18 cellular contexts compared by ENCODE assay signal in genomic region chr13:24381539-24382265, GRCh38.
DNase-seq lines count a peak whose midpoint lies in the region; ATAC-seq and TF ChIP-seq lines count a peak whose summit lies in the region.
"Had no signal": no experiment of that assay in that cellular context is flagged by ENCODE, and none has a peak within 500 bp of the region (broad histone marks: within the 10 kb centered on the region; RNA-seq: fewer than 3 reads in every experiment).

No MANE protein-coding gene starts in this region.

- no peaks in the 10 kb centered on the region for H3K9me3 Mint-ChIP-seq in stimulated activated naive CD8-positive, alpha-beta T cell treated with anti-CD3 and anti-CD28 coated beads, Interleukin-15, amount 100 ng/mL, for 72 hours
- H3K9me3 Mint-ChIP-seq: activated naive CD8-positive, alpha-beta T cell treated with anti-CD3 and anti-CD28 coated beads, Interleukin-2, amount 10 ng/mL, durations not matched to agents 7 days and 5 days; effector memory CD8-positive, alpha-beta T cell; nephron had no signal

- no peak overlapping the region for H3K4me3 ChIP-seq in fibroblast of the aortic adventitia (ENCODE audit: low read depth, low read length)
- H3K4me3 ChIP-seq in spleen = no peak overlapping the region
- H3K4me3 ChIP-seq: tibial artery had no signal

- peaks cover 19% of the 10 kb centered on the region for H3K4me1 Mint-ChIP-seq in stimulated activated naive CD8-positive, alpha-beta T cell treated with anti-CD3 and anti-CD28 coated beads, Interleukin-15, amount 100 ng/mL, for 72 hours
- H3K4me1 Mint-ChIP-seq: nephron had no signal

- peak overlapping the region in 1 of 2 donors; percentile 64 for H3K27ac Mint-ChIP-seq in stimulated activated naive CD8-positive, alpha-beta T cell treated with anti-CD3 and anti-CD28 coated beads, Interleukin-15, amount 100 ng/mL, for 72 hours
- H3K27ac Mint-ChIP-seq: activated naive CD8-positive, alpha-beta T cell treated with anti-CD3 and anti-CD28 coated beads, Interleukin-2, amount 10 ng/mL, durations not matched to agents 7 days and 5 days; nephron had no signal

- WGBS in spleen, 5 donors = 75 to 89% (median 85%) methylated on average over 14 of the region's 14 CpGs

- no peak overlapping the region for H3K27ac ChIP-seq in spleen
- H3K27ac ChIP-seq: tibial artery had no signal

- H3K27me3 ChIP-seq in spleen (replicated peaks in 1 of 7) = no peaks in the 10 kb centered on the region
- H3K27me3 ChIP-seq: tibial artery had no signal

- no peak overlapping the region for H3K4me3 Mint-ChIP-seq in stimulated activated naive CD8-positive, alpha-beta T cell treated with anti-CD3 and anti-CD28 coated beads, Interleukin-15, amount 100 ng/mL, for 72 hours
- H3K4me3 Mint-ChIP-seq: activated naive CD8-positive, alpha-beta T cell treated with anti-CD3 and anti-CD28 coated beads, Interleukin-2, amount 10 ng/mL, durations not matched to agents 7 days and 5 days; effector memory CD8-positive, alpha-beta T cell; nephron had no signal

- H3K36me3 ChIP-seq in spleen = no peaks in the 10 kb centered on the region
- H3K36me3 ChIP-seq: tibial artery had no signal

- no peaks in the 10 kb centered on the region for H3K27me3 Mint-ChIP-seq in stimulated activated naive CD8-positive, alpha-beta T cell treated with anti-CD3 and anti-CD28 coated beads, Interleukin-15, amount 100 ng/mL, for 72 hours

- ATAC-seq in stimulated activated naive CD8-positive, alpha-beta T cell treated with anti-CD3 and anti-CD28 coated beads, Interleukin-15, amount 100 ng/mL, for 72 hours = peak; percentile 68
- no peak for ATAC-seq in GM19328 (IDR thresholded peaks at IDR 0.05; ENCODE audit: unreplicated experiment)
- ATAC-seq: effector memory CD8-positive, alpha-beta T cell; HepG2 had no signal

- no peak for TF ChIP-seq POLR2A in spleen (IDR thresholded peaks at IDR 0.05)

- H3K9me3 ChIP-seq in spleen = no peaks in the 10 kb centered on the region
- H3K9me3 ChIP-seq: tibial artery had no signal

- intact Hi-C loops in spleen (cut with DNase I; ENCODE audit: low total_unique reads) = no loop called here

- DNase-seq in activated CD4-positive, alpha-beta T cell treated with anti-CD3 and anti-CD28 coated beads for 48 hours = peak; percentile 7
- no peak for DNase-seq in activated CD4-positive, alpha-beta T cell treated with anti-CD3 and anti-CD28 coated beads for 4 hours
- peak; percentile 74 for DNase-seq in RPMI7951 (ENCODE audit: low read depth)
- DNase-seq in fibroblast of the aortic adventitia (ENCODE audit: low read depth) = peak; percentile 27
- DNase-seq in stimulated activated naive CD8-positive, alpha-beta T cell treated with anti-CD3 and anti-CD28 coated beads, Interleukin-15, amount 100 ng/mL, for 72 hours = no peak
- DNase-seq in spleen = no peak
- DNase-seq in NCI-H446 (lab: John Stamatoyannopoulos, UW) = no peak
- DNase-seq: activated naive CD8-positive, alpha-beta T cell treated with anti-CD3 and anti-CD28 coated beads, Interleukin-2, amount 10 ng/mL, durations not matched to agents 7 days and 5 days; caudate nucleus; effector memory CD8-positive, alpha-beta T cell; HCEC 1CT; NCI-H1092; SIG-M5; stimulated activated CD4-positive, alpha-beta T cell treated with anti-CD3 and anti-CD28 coated beads, Interleukin-2, amount 100 ng/mL, for 24 hours had no signal

- H3K4me1 ChIP-seq in spleen = no peaks in the 10 kb centered on the region
- H3K4me1 ChIP-seq: tibial artery had no signal

- TF ChIP-seq CTCF in fibroblast of the aortic adventitia (IDR thresholded peaks at IDR 0.05; ENCODE audit: insufficient read depth, low read length) (no peak), spleen (IDR thresholded peaks at IDR 0.05 in 8 of 11, conservative IDR thresholded peaks at IDR 0.05 in 3 of 11) (no peak)

Comparison
In these comparisons a context has a peak if more than half of its experiments do, and no peak if none do; other contexts are left out.
1. DNase-seq: peak in activated CD4-positive, alpha-beta T cell treated with anti-CD3 and anti-CD28 coated beads for 48 hours (single experiment), RPMI7951 (single experiment) and fibroblast of the aortic adventitia (single experiment); none in activated CD4-positive, alpha-beta T cell treated with anti-CD3 and anti-CD28 coated beads for 4 hours (0 of 2), stimulated activated naive CD8-positive, alpha-beta T cell treated with anti-CD3 and anti-CD28 coated beads, Interleukin-15, amount 100 ng/mL, for 72 hours (0 of 2), spleen (single experiment) and NCI-H446 (0 of 2).